ENCODE assay signal across 8 cellular contexts in the genomic region with DNA sequence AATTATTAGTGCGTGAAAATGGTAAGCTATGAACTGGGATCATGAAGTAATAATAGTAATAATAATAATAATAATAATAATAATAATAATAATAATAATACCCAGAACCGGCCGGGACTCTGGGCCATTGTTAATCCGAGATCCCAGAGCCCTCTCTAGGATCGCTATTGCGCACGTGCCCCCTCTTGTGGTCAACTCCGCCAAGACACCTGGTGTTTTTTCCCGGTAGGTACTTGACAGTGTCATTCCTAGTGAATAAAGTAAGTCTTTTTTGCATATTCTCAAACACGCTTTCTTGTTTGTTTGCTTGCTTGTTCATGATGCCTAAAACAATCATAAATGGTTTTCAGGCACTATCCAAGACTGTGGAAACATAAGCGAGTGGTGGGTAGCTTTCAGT.
DNase-seq lines count a peak whose midpoint lies in the region; ATAC-seq lines count a peak whose summit lies in the region.
"Not testable (repeated sequence)": the region's sequence is repeated elsewhere in the genome, so short reads cannot be mapped to it uniquely, and the experiment has no call there.

No MANE protein-coding gene starts in this region.

- peak; percentile 43 for ATAC-seq in GM18861 (IDR thresholded peaks at IDR 0.05; ENCODE audit: unreplicated experiment)
- ATAC-seq in HG03565 (IDR thresholded peaks at IDR 0.05; ENCODE audit: unreplicated experiment) = peak; percentile 51
- ATAC-seq in left lobe of liver = peak; percentile 70

- CTCF ChIA-PET in activated CD4-positive, alpha-beta memory T cell treated with anti-CD3 and anti-CD28 coated beads, Interleukin-2, amount 10 ng/mL, durations not matched to agents 7 days and 5 days (lab: Charles Lee) = not testable (repeated sequence)

- H3K27ac Mint-ChIP-seq in activated CD4-positive, alpha-beta memory T cell treated with anti-CD3 and anti-CD28 coated beads, Interleukin-2, amount 10 ng/mL, durations not matched to agents 7 days and 5 days = not testable (repeated sequence)

- DNase-seq in AG08395 (ENCODE audit: low spot score) (peak; percentile 1), NCI-H82 (lab: John Stamatoyannopoulos, UW) (peak; percentile 57), dermis microvascular lymphatic vessel endothelial cell (ENCODE audit: low read depth in 2 of 2) (peak; percentile 5 to 25)
- DNase-seq in activated CD4-positive, alpha-beta memory T cell treated with anti-CD3 and anti-CD28 coated beads, Interleukin-2, amount 10 ng/mL, durations not matched to agents 7 days and 5 days = peak; percentile 26
- not testable (repeated sequence) for DNase-seq in left lobe of liver (ENCODE audit: low spot score)
- peak in 3 of 4 experiments; percentile 1 to 14 (median 4) for DNase-seq in stimulated activated CD4-positive, alpha-beta T cell treated with anti-CD3 and anti-CD28 coated beads, Interleukin-1b, Interleukin-23, amount 100 ng/mL, for 24 hours (ENCODE audit: low read depth in 4 of 4, low spot score in 1 of 4)

- not testable (repeated sequence) for H3K27me3 Mint-ChIP-seq in activated CD4-positive, alpha-beta memory T cell treated with anti-CD3 and anti-CD28 coated beads, Interleukin-2, amount 10 ng/mL, durations not matched to agents 7 days and 5 days

- H3K9me3 Mint-ChIP-seq in activated CD4-positive, alpha-beta memory T cell treated with anti-CD3 and anti-CD28 coated beads, Interleukin-2, amount 10 ng/mL, durations not matched to agents 7 days and 5 days = not testable (repeated sequence)

- H3K4me3 Mint-ChIP-seq in activated CD4-positive, alpha-beta memory T cell treated with anti-CD3 and anti-CD28 coated beads, Interleukin-2, amount 10 ng/mL, durations not matched to agents 7 days and 5 days = not testable (repeated sequence)

- not testable (repeated sequence) for H3K36me3 Mint-ChIP-seq in activated CD4-positive, alpha-beta memory T cell treated with anti-CD3 and anti-CD28 coated beads, Interleukin-2, amount 10 ng/mL, durations not matched to agents 7 days and 5 days (ENCODE audit: low read depth)

- H3K4me1 Mint-ChIP-seq in activated CD4-positive, alpha-beta memory T cell treated with anti-CD3 and anti-CD28 coated beads, Interleukin-2, amount 10 ng/mL, durations not matched to agents 7 days and 5 days = not testable (repeated sequence)

- POLR2A ChIA-PET in activated CD4-positive, alpha-beta memory T cell treated with anti-CD3 and anti-CD28 coated beads, Interleukin-2, amount 10 ng/mL, durations not matched to agents 7 days and 5 days (lab: Charles Lee) = not testable (repeated sequence)
